1 cellular context compared by ENCODE assay signal in genomic region chr9:112496074-112496722, GRCh38.
A peak's percentile ranks its signal among the peaks of the same experiment; 100 is the strongest.
TF ChIP-seq lines count a peak whose summit lies in the region.

No MANE protein-coding gene starts in this region.

TF ChIP-seq in HepG2, 621 proteins besides CTCF, POLR2A, EP300 and RAD21 (continued from another document and continues in another):
- no peak for TF ChIP-seq SKIL (CRISPR knock-in tag; IDR thresholded peaks at IDR 0.05; ENCODE audit: borderline replicate concordance)
- no peak for TF ChIP-seq LBX2 (CRISPR knock-in tag; IDR thresholded peaks at IDR 0.05; ENCODE audit: borderline replicate concordance)
- no peak for TF ChIP-seq ZNF282 (IDR thresholded peaks at IDR 0.05; ENCODE audit: partially characterized antibody)
- no peak for TF ChIP-seq SIN3A (IDR thresholded peaks at IDR 0.05; ENCODE audit: borderline replicate concordance, low read depth, low read length)
- no peak for TF ChIP-seq ZNF816 (CRISPR knock-in tag; IDR thresholded peaks at IDR 0.05; ENCODE audit: borderline replicate concordance)
- TF ChIP-seq WIZ (CRISPR knock-in tag; IDR thresholded peaks at IDR 0.05): no peak
- no peak for TF ChIP-seq KLF12 (CRISPR knock-in tag; IDR thresholded peaks at IDR 0.05; ENCODE audit: borderline replicate concordance)
- TF ChIP-seq ARNT (IDR thresholded peaks at IDR 0.05): no peak
- TF ChIP-seq, protein P1, sequence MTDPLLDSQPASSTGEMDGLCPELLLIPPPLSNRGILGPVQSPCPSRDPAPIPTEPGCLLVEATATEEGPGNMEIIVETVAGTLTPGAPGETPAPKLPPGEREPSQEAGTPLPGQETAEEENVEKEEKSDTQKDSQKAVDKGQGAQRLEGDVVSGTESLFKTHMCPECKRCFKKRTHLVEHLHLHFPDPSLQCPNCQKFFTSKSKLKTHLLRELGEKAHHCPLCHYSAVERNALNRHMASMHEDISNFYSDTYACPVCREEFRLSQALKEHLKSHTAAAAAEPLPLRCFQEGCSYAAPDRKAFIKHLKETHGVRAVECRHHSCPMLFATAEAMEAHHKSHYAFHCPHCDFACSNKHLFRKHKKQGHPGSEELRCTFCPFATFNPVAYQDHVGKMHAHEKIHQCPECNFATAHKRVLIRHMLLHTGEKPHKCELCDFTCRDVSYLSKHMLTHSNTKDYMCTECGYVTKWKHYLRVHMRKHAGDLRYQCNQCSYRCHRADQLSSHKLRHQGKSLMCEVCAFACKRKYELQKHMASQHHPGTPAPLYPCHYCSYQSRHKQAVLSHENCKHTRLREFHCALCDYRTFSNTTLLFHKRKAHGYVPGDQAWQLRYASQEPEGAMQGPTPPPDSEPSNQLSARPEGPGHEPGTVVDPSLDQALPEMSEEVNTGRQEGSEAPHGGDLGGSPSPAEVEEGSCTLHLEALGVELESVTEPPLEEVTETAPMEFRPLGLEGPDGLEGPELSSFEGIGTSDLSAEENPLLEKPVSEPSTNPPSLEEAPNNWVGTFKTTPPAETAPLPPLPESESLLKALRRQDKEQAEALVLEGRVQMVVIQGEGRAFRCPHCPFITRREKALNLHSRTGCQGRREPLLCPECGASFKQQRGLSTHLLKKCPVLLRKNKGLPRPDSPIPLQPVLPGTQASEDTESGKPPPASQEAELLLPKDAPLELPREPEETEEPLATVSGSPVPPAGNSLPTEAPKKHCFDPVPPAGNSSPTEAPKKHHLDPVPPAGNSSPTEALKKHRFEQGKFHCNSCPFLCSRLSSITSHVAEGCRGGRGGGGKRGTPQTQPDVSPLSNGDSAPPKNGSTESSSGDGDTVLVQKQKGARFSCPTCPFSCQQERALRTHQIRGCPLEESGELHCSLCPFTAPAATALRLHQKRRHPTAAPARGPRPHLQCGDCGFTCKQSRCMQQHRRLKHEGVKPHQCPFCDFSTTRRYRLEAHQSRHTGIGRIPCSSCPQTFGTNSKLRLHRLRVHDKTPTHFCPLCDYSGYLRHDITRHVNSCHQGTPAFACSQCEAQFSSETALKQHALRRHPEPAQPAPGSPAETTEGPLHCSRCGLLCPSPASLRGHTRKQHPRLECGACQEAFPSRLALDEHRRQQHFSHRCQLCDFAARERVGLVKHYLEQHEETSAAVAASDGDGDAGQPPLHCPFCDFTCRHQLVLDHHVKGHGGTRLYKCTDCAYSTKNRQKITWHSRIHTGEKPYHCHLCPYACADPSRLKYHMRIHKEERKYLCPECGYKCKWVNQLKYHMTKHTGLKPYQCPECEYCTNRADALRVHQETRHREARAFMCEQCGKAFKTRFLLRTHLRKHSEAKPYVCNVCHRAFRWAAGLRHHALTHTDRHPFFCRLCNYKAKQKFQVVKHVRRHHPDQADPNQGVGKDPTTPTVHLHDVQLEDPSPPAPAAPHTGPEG (CRISPR knock-in tag; IDR thresholded peaks at IDR 0.05): no peak
- TF ChIP-seq, protein P2, sequence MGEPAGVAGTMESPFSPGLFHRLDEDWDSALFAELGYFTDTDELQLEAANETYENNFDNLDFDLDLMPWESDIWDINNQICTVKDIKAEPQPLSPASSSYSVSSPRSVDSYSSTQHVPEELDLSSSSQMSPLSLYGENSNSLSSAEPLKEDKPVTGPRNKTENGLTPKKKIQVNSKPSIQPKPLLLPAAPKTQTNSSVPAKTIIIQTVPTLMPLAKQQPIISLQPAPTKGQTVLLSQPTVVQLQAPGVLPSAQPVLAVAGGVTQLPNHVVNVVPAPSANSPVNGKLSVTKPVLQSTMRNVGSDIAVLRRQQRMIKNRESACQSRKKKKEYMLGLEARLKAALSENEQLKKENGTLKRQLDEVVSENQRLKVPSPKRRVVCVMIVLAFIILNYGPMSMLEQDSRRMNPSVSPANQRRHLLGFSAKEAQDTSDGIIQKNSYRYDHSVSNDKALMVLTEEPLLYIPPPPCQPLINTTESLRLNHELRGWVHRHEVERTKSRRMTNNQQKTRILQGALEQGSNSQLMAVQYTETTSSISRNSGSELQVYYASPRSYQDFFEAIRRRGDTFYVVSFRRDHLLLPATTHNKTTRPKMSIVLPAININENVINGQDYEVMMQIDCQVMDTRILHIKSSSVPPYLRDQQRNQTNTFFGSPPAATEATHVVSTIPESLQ (CRISPR knock-in tag; conservative IDR thresholded peaks at IDR 0.05): no peak
- TF ChIP-seq CCDC6 (CRISPR knock-in tag; IDR thresholded peaks at IDR 0.05): no peak
- peak; percentile 72 for TF ChIP-seq TCF7 (IDR thresholded peaks at IDR 0.05; ENCODE audit: low read depth)
- TF ChIP-seq, protein P3, sequence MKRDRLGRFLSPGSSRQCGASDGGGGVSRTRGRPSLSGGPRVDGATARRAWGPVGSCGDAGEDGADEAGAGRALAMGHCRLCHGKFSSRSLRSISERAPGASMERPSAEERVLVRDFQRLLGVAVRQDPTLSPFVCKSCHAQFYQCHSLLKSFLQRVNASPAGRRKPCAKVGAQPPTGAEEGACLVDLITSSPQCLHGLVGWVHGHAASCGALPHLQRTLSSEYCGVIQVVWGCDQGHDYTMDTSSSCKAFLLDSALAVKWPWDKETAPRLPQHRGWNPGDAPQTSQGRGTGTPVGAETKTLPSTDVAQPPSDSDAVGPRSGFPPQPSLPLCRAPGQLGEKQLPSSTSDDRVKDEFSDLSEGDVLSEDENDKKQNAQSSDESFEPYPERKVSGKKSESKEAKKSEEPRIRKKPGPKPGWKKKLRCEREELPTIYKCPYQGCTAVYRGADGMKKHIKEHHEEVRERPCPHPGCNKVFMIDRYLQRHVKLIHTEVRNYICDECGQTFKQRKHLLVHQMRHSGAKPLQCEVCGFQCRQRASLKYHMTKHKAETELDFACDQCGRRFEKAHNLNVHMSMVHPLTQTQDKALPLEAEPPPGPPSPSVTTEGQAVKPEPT (CRISPR knock-in tag; IDR thresholded peaks at IDR 0.05; ENCODE audit: low read depth): no peak
- no peak for TF ChIP-seq TIGD3 (CRISPR knock-in tag; IDR thresholded peaks at IDR 0.05; ENCODE audit: borderline replicate concordance)
- TF ChIP-seq ZBTB44 (CRISPR knock-in tag; IDR thresholded peaks at IDR 0.05): no peak
- TF ChIP-seq EHMT2 (IDR thresholded peaks at IDR 0.05; ENCODE audit: borderline replicate concordance, low read depth, low read length): no peak
- TF ChIP-seq ZBTB14 (CRISPR knock-in tag; IDR thresholded peaks at IDR 0.05): no peak
- TF ChIP-seq MAFF (IDR thresholded peaks at IDR 0.05; ENCODE audit: low read depth, low read length): 0 out of 2 replicates have a peak, but pooled peaks have one; percentile 1
- TF ChIP-seq FUBP1 (CRISPR knock-in tag; IDR thresholded peaks at IDR 0.05; ENCODE audit: borderline replicate concordance): no peak
- TF ChIP-seq ZNF552 (CRISPR knock-in tag; IDR thresholded peaks at IDR 0.05; ENCODE audit: borderline replicate concordance): no peak
- no peak for TF ChIP-seq TRAFD1 (CRISPR knock-in tag; IDR thresholded peaks at IDR 0.05; ENCODE audit: borderline replicate concordance)
- no peak for TF ChIP-seq MYC (CRISPR knock-in tag; IDR thresholded peaks at IDR 0.05; ENCODE audit: borderline replicate concordance)
- no peak for TF ChIP-seq PAX8 (CRISPR knock-in tag; IDR thresholded peaks at IDR 0.05; ENCODE audit: borderline replicate concordance)
- no peak for TF ChIP-seq ZNF652 (CRISPR knock-in tag; IDR thresholded peaks at IDR 0.05; ENCODE audit: borderline replicate concordance, low read depth)
- no peak for TF ChIP-seq JUNB (CRISPR knock-in tag; IDR thresholded peaks at IDR 0.05; ENCODE audit: borderline replicate concordance)
- TF ChIP-seq ZNF232 (CRISPR knock-in tag; IDR thresholded peaks at IDR 0.05; ENCODE audit: borderline replicate concordance): no peak
- TF ChIP-seq PCBP1 (IDR thresholded peaks at IDR 0.05; ENCODE audit: borderline replicate concordance, low read depth, low read length): no peak
- 0 out of 2 replicates have a peak, but pooled peaks have one; percentile 15 for TF ChIP-seq GATAD1 (CRISPR knock-in tag; IDR thresholded peaks at IDR 0.05)
- TF ChIP-seq SOX5 (CRISPR knock-in tag; IDR thresholded peaks at IDR 0.05; ENCODE audit: borderline replicate concordance): peak; percentile 69; the same call in 1 of the 2 replicates
- no peak for TF ChIP-seq ZNF468 (CRISPR knock-in tag; IDR thresholded peaks at IDR 0.05)
- no peak for TF ChIP-seq SIN3B (IDR thresholded peaks at IDR 0.05; ENCODE audit: low read length)
- TF ChIP-seq TFDP1 (CRISPR knock-in tag; IDR thresholded peaks at IDR 0.05; ENCODE audit: borderline replicate concordance): no peak
- TF ChIP-seq KDM3A (CRISPR knock-in tag; IDR thresholded peaks at IDR 0.05; ENCODE audit: low read depth): no peak
